In genomic region chr12:55925870-55926737, GRCh38 we compare ENCODE assay signal across 8 cellular contexts. TPM values are rescaled to one million over a fixed set of nuclear protein-coding genes. Genes with fewer than 3 reads are reported as not detected.
A peak's percentile ranks its signal among the peaks of the same experiment; 100 is the strongest.
DNase-seq lines count a peak whose midpoint lies in the region; TF ChIP-seq lines count a peak whose summit lies in the region.

No MANE protein-coding gene starts in this region.

- H3K27ac ChIP-seq in Peyer's patch, result peak overlapping the region; percentile 95 to 98 (median 96)
- peak overlapping the region; percentile 75 for H3K27ac ChIP-seq in endodermal cell (ENCODE audit: low read depth, low read length)

- H3K4me1 Mint-ChIP-seq in endodermal cell, result peaks cover 21% of the 10 kb centered on the region
- peaks cover 33% of the 10 kb centered on the region for H3K4me1 Mint-ChIP-seq in osteocyte (ENCODE audit: unreplicated experiment)

- no peak for TF ChIP-seq CTCF in Peyer's patch (IDR thresholded peaks at IDR 0.05)
- no peak for TF ChIP-seq CTCF in endodermal cell (conservative IDR thresholded peaks at IDR 0.05)
- TF ChIP-seq CTCF in osteocyte (IDR thresholded peaks at IDR 0.05), result no peak
- TF ChIP-seq CTCF in GM10266 (IDR thresholded peaks at IDR 0.05; ENCODE audit: control insufficient read depth, insufficient read depth, low read depth, missing control alignments), result no peak

- peak overlapping the region; percentile 99 for H3K4me3 Mint-ChIP-seq in endodermal cell
- H3K4me3 Mint-ChIP-seq in osteocyte (ENCODE audit: unreplicated experiment), result peak overlapping the region; percentile 94

- H3K27me3 Mint-ChIP-seq in endodermal cell (ENCODE audit: insufficient read depth) (peaks cover under 1% of the 10 kb centered on the region), osteocyte (ENCODE audit: unreplicated experiment) (no peaks in the 10 kb centered on the region)

- peaks cover 0 to 19% (median 0%) of the 10 kb centered on the region in 3 donors for H3K36me3 ChIP-seq in Peyer's patch
- H3K36me3 ChIP-seq in endodermal cell (ENCODE audit: control insufficient read depth, insufficient read depth, low read length), result peaks cover 39% of the 10 kb centered on the region

- 27 to 28% methylated on average over 4 to 10 of the region's 10 CpGs for WGBS in endodermal cell (ENCODE audit: insufficient coverage in 1 of 2, insufficient read length in 1 of 2), 2 experiments

- no peak for TF ChIP-seq POLR2A in Peyer's patch (IDR thresholded peaks at IDR 0.05)

- H3K4me1 ChIP-seq in Peyer's patch, result peaks cover 0 to 36% (median 4%) of the 10 kb centered on the region in 4 donors
- H3K4me1 ChIP-seq in endodermal cell (ENCODE audit: control insufficient read depth, insufficient read depth, low read length), result peaks cover 4% of the 10 kb centered on the region

- H3K27me3 ChIP-seq in Peyer's patch, result no peaks in the 10 kb centered on the region
- H3K27me3 ChIP-seq in endodermal cell (ENCODE audit: control insufficient read depth, insufficient read depth, low read length, poor library complexity, severe bottlenecking), result no peaks in the 10 kb centered on the region

- H3K27ac Mint-ChIP-seq in endodermal cell, result peak overlapping the region; percentile 99
- H3K27ac Mint-ChIP-seq in osteocyte (ENCODE audit: unreplicated experiment), result peak overlapping the region; percentile 97

- DNase-seq in DMS 273 (lab: John Stamatoyannopoulos, UW; ENCODE audit: unreplicated experiment) (peak; percentile 37), DMS 273 treated with DMSO at 0.1 percent for 48 hours (lab: John Stamatoyannopoulos, UW) (no peak), Peyer's patch (no peak), endodermal cell (peak; percentile 54), osteocyte (ENCODE audit: extremely low spot score, unreplicated experiment) (no peak), GM10266 (ENCODE audit: extremely low spot score) (no peak), SKM-1 (lab: John Stamatoyannopoulos, UW; ENCODE audit: unreplicated experiment) (no peak), NCI-H2171 (lab: John Stamatoyannopoulos, UW) (no peak)

- peak overlapping the region; percentile 64 to 91 (median 79) for H3K4me3 ChIP-seq in Peyer's patch
- H3K4me3 ChIP-seq in endodermal cell (ENCODE audit: low read length), result peak overlapping the region; percentile 91

- H3K9ac ChIP-seq in endodermal cell (ENCODE audit: extremely low read depth, low read length, poor library complexity, severe bottlenecking), result peak overlapping the region; percentile 81

- no peaks in the 10 kb centered on the region for H3K9me3 ChIP-seq in Peyer's patch
- no peaks in the 10 kb centered on the region for H3K9me3 ChIP-seq in endodermal cell (ENCODE audit: control insufficient read depth, low read length)

- H3K9me3 Mint-ChIP-seq in endodermal cell (no peaks in the 10 kb centered on the region), osteocyte (ENCODE audit: unreplicated experiment) (no peaks in the 10 kb centered on the region)

- H3K36me3 Mint-ChIP-seq in endodermal cell (ENCODE audit: low read depth) (peaks cover 27% of the 10 kb centered on the region), osteocyte (ENCODE audit: unreplicated experiment) (peaks cover 12% of the 10 kb centered on the region)

RNA-seq across cellular contexts. Expression of gene PYM1, which starts 1.6 kb away (rescaled TPM):
- 10 to 100 TPM; 49.1 to 63.7 (median 52.4) TPM for total RNA-seq in Peyer's patch
- 10 to 100 TPM; 76.1 to 79.4 TPM for total RNA-seq in endodermal cell
- 46.9 TPM for polyA plus RNA-seq in endodermal cell (2013, experiment 1 of 2)
- 46.0 TPM for polyA plus RNA-seq in endodermal cell (2013, experiment 2 of 2)
- 18.2 and 20.5 TPM in 2 replicates for total RNA-seq in osteocyte

RNA-seq across cellular contexts. Expression of gene DGKA, which starts 4.9 kb away (rescaled TPM):
- total RNA-seq in Peyer's patch (100 to 1,000 TPM; 181 to 447 (median 331) TPM), endodermal cell (10 to 100 TPM; 10.2 to 11.1 TPM), osteocyte (63.0 and 70.1 TPM in 2 replicates)
- polyA plus RNA-seq in endodermal cell (2013, experiment 1 of 2), result 20.2 TPM
- polyA plus RNA-seq in endodermal cell (2013, experiment 2 of 2), result 20.0 TPM

RNA-seq across cellular contexts. Expression of gene PMEL, which starts 39.7 kb away (rescaled TPM):
- total RNA-seq in Peyer's patch (1 to 10 TPM; 2.5 to 10.0 (median 3.0) TPM), endodermal cell (10 to 100 TPM; 17.2 to 20.8 TPM), osteocyte (1.0 and 1.4 TPM in 2 replicates)
- 116 TPM for polyA plus RNA-seq in endodermal cell (2013, experiment 1 of 2)
- polyA plus RNA-seq in endodermal cell (2013, experiment 2 of 2), result 78.8 TPM

RNA-seq across cellular contexts. Expression of gene CDK2, which starts 40.5 kb away (rescaled TPM):
- total RNA-seq in Peyer's patch (10 to 100 TPM in 3 of 4 donors, 1 to 10 TPM in 1; 7.7 to 55.3 (median 13.4) TPM), endodermal cell (10 to 100 TPM; 60.8 to 69.8 TPM), osteocyte (27.3 and 29.6 TPM in 2 replicates)
- polyA plus RNA-seq in endodermal cell (2013, experiment 1 of 2), result 98.5 TPM
- 97.2 TPM for polyA plus RNA-seq in endodermal cell (2013, experiment 2 of 2)

RNA-seq across cellular contexts. Expression of gene RAB5B, which starts 47.8 kb away (rescaled TPM):
- 10 to 100 TPM; 70.7 to 96.6 (median 84.2) TPM for total RNA-seq in Peyer's patch
- 10 to 100 TPM; 91.3 to 95.5 TPM for total RNA-seq in endodermal cell
- 90.8 TPM for polyA plus RNA-seq in endodermal cell (2013, experiment 1 of 2)
- polyA plus RNA-seq in endodermal cell (2013, experiment 2 of 2), result 94.2 TPM
- total RNA-seq in osteocyte, result 126 and 134 TPM in 2 replicates

Comparison
In these comparisons a context has a peak if more than half of its experiments do, and no peak if none do; other contexts are left out.
1. DNase-seq: peak in DMS 273 (single experiment) and endodermal cell (single experiment); none in DMS 273 treated with DMSO at 0.1 percent for 48 hours (single experiment), Peyer's patch (0 of 3), osteocyte (single experiment), GM10266 (single experiment), SKM-1 (single experiment) and NCI-H2171 (single experiment).